Comparison of ENCODE assay signal across 2 cellular contexts in genomic region chr1:88990426-88990825, GRCh38.
TF ChIP-seq lines count a peak whose summit lies in the region.

No MANE protein-coding gene starts in this region.

TF ChIP-seq in endothelial cell of umbilical vein, 7 proteins besides CTCF, POLR2A, EP300 and RAD21:
- TF ChIP-seq JUN (IDR thresholded peaks at IDR 0.05; ENCODE audit: borderline replicate concordance, insufficient read depth, insufficient read length, low read depth) (no peak), MYC (IDR thresholded peaks at IDR 0.05; ENCODE audit: low read depth, low read length) (no peak), GATA2 (IDR thresholded peaks at IDR 0.05; ENCODE audit: insufficient read depth, insufficient read length, low read depth, low read length) (no peak), FOS (IDR thresholded peaks at IDR 0.05; ENCODE audit: borderline replicate concordance, insufficient read depth, low read length) (no peak), POLR2AphosphoS5 (IDR thresholded peaks at IDR 0.05; ENCODE audit: insufficient read depth, low read depth, low read length) (no peak), EZH2 (IDR thresholded peaks at IDR 0.05; ENCODE audit: borderline replicate concordance, low read depth, low read length, severe bottlenecking) (no peak)
- TF ChIP-seq, protein P1, sequence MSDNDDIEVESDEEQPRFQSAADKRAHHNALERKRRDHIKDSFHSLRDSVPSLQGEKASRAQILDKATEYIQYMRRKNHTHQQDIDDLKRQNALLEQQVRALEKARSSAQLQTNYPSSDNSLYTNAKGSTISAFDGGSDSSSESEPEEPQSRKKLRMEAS (IDR thresholded peaks at IDR 0.05; ENCODE audit: insufficient read depth, insufficient read length) = no peak

TF ChIP-seq in HEK293T, 16 proteins besides CTCF, POLR2A, EP300 and RAD21:
- TF ChIP-seq FOXM1 (IDR thresholded peaks at IDR 0.05; ENCODE audit: borderline replicate concordance) (no peak), CTBP1 (IDR thresholded peaks at IDR 0.05; ENCODE audit: borderline replicate concordance) (no peak), ZNF384 (IDR thresholded peaks at IDR 0.05) (no peak), FOXK2 (IDR thresholded peaks at IDR 0.05) (no peak), FOXA1 (IDR thresholded peaks at IDR 0.05) (no peak), ELF4 (IDR thresholded peaks at IDR 0.05) (no peak), L3MBTL2 (conservative IDR thresholded peaks at IDR 0.05) (no peak), HDGF (IDR thresholded peaks at IDR 0.05; ENCODE audit: borderline replicate concordance) (no peak), LEF1 (IDR thresholded peaks at IDR 0.05; ENCODE audit: borderline replicate concordance) (no peak), TARDBP (IDR thresholded peaks at IDR 0.05) (no peak), ARNT (IDR thresholded peaks at IDR 0.05) (no peak), BHLHE40 (IDR thresholded peaks at IDR 0.05; ENCODE audit: borderline replicate concordance) (no peak), SP1 (IDR thresholded peaks at IDR 0.05) (no peak), NFRKB (IDR thresholded peaks at IDR 0.05) (no peak), SUZ12 (IDR thresholded peaks at IDR 0.05) (no peak)
- TF ChIP-seq, protein P2, sequence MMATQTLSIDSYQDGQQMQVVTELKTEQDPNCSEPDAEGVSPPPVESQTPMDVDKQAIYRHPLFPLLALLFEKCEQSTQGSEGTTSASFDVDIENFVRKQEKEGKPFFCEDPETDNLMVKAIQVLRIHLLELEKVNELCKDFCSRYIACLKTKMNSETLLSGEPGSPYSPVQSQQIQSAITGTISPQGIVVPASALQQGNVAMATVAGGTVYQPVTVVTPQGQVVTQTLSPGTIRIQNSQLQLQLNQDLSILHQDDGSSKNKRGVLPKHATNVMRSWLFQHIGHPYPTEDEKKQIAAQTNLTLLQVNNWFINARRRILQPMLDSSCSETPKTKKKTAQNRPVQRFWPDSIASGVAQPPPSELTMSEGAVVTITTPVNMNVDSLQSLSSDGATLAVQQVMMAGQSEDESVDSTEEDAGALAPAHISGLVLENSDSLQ (IDR thresholded peaks at IDR 0.05) = no peak
